ENCODE assay signal across 2 cellular contexts in the genomic region with DNA sequence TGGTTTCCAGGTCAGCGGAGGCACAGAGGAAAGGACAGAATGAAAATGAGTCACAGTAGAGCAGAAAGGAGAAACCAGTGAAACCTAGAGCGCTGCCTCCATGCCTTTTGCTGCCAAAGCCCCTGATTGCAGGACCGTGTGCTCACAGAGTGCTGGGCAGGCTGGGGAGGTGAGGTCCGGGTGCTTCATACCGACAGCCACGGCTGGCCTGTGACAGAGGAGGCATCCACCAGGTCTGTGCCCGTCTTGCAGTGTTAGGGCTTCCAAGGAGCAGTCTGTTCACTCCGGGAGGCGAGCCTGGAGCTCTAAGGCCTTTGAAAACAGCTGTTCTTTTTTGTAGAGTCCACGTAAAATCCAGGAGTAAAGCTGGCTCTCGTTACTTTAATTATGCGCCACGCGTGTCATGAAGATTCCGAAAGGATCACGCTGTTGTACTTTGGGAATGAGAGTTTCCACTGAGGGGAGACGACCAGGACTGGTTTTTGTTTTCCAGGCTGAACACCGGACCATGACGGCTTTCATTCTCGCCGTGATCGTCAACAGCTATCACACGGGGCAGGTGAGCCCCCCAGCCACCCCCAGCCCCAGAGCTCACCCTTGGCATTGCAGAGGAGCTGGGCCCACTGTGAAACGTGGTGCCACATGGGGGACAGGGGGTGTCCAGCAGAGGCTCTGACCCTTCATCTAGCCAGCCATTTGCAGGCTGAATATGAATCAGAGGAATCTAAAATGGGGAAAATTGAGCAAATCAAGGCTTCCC.
TF ChIP-seq lines count a peak whose summit lies in the region.

No MANE protein-coding gene starts in this region.

TF ChIP-seq in H1, 55 proteins besides CTCF, POLR2A, EP300 and RAD21:
- TF ChIP-seq SP4 (IDR thresholded peaks at IDR 0.05; ENCODE audit: low read length): no peak
- TF ChIP-seq YY1 (IDR thresholded peaks at IDR 0.05; ENCODE audit: low read depth, low read length): no peak
- no peak for TF ChIP-seq POU5F1 (IDR thresholded peaks at IDR 0.05; ENCODE audit: low read depth, low read length)
- TF ChIP-seq CBX8 (IDR thresholded peaks at IDR 0.05; ENCODE audit: borderline replicate concordance, low read depth, low read length): no peak
- TF ChIP-seq TAF7 (optimal IDR thresholded peaks at IDR 0.05; ENCODE audit: borderline replicate concordance, low read depth, low read length): no peak
- no peak for TF ChIP-seq SUZ12 (IDR thresholded peaks at IDR 0.05; ENCODE audit: low read length)
- no peak for TF ChIP-seq CHD2 (IDR thresholded peaks at IDR 0.05; ENCODE audit: low read length)
- no peak for TF ChIP-seq SIX5 (IDR thresholded peaks at IDR 0.05; ENCODE audit: low read depth, low read length)
- no peak for TF ChIP-seq BACH1 (IDR thresholded peaks at IDR 0.05; ENCODE audit: low read length)
- TF ChIP-seq, protein P1, sequence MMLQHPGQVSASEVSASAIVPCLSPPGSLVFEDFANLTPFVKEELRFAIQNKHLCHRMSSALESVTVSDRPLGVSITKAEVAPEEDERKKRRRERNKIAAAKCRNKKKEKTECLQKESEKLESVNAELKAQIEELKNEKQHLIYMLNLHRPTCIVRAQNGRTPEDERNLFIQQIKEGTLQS (IDR thresholded peaks at IDR 0.05; ENCODE audit: insufficient read depth, low read depth, low read length): no peak

TF ChIP-seq in GM23338, 12 proteins besides CTCF, POLR2A, EP300 and RAD21:
- no peak for TF ChIP-seq ZNF114 (CRISPR knock-in tag; IDR thresholded peaks at IDR 0.05)
- TF ChIP-seq CREB1 (CRISPR knock-in tag; IDR thresholded peaks at IDR 0.05; ENCODE audit: low read depth): no peak
TF ChIP-seq in GM23338: peak in this region for 0.
